Comparison of ENCODE assay signal across 1 cellular context in the genomic region with DNA sequence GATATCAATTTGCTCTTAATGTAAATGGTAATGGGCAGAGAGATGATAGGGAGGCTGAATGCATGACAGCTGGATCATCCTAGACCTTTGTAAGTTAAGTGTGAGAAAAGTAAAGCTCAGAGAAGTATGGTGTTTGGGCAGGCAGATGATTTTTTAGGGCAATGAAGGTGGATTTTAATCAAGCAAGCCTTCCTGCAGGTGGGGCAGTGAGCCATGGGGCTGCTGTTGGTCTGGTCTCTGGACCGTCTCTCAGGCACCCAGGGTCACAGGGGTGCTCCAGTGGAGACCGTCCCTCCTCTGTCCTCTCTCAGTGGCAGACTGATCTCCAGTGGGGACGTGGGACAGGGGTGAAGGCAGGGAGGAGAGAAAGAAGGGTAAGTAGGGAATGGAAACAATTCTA.
TF ChIP-seq lines count a peak whose summit lies in the region.

No MANE protein-coding gene starts in this region.

TF ChIP-seq in endothelial cell of umbilical vein, 7 proteins besides CTCF, POLR2A, EP300 and RAD21 (continued from another document):
- no peak for TF ChIP-seq FOS (IDR thresholded peaks at IDR 0.05; ENCODE audit: borderline replicate concordance, insufficient read depth, low read length)
TF ChIP-seq in endothelial cell of umbilical vein: peak in this region for 0.
